ENCODE assay signal across 19 cellular contexts in genomic region chr3:35723480-35724097, GRCh38.
"Had no signal": no experiment of that assay in that cellular context is flagged by ENCODE, and none has a peak within 500 bp of the region (broad histone marks: within the 10 kb centered on the region; RNA-seq: fewer than 3 reads in every experiment).

No MANE protein-coding gene starts in this region.

- H3K27me3 ChIP-seq: heart left ventricle, neutrophil, right atrium auricular region, sigmoid colon, stomach, transverse colon had no signal

- H3K27ac ChIP-seq: heart left ventricle, neutrophil, psoas muscle, right atrium auricular region, sigmoid colon, stomach, thoracic aorta, transverse colon had no signal

- ATAC-seq: esophagus mucosa, heart left ventricle had no signal

- H3K36me3 Mint-ChIP-seq: memory B cell, mesothelial cell of epicardium had no signal

- H3K4me1 Mint-ChIP-seq: memory B cell had no signal

- H3K27me3 Mint-ChIP-seq: memory B cell had no signal

- H3K4me3 Mint-ChIP-seq: memory B cell, mesothelial cell of epicardium, nephron had no signal

- H3K36me3 ChIP-seq: heart left ventricle, neutrophil, right atrium auricular region, sigmoid colon, stomach, thoracic aorta, transverse colon had no signal

- H3K27ac Mint-ChIP-seq: memory B cell, nephron had no signal

- H3K9me3 ChIP-seq: heart left ventricle, neutrophil, psoas muscle, right atrium auricular region, sigmoid colon, stomach, thoracic aorta, transverse colon had no signal

- H3K4me1 ChIP-seq: heart left ventricle, right atrium auricular region, sigmoid colon, stomach, transverse colon had no signal

- DNase-seq: effector memory CD4-positive, alpha-beta T cell; heart left ventricle; hypothalamus; kidney glomerular epithelial cell; psoas muscle; sigmoid colon; small intestine; stimulated activated CD4-positive, alpha-beta T cell treated with anti-CD3 and anti-CD28 coated beads, Interleukin-12 subunit alpha, Interleukin-12 subunit beta, amount 100 ng/mL, for 4 hours; stimulated activated naive CD4-positive, alpha-beta T cell; stomach; substantia nigra; transverse colon had no signal

- H3K9me3 Mint-ChIP-seq: memory B cell, mesothelial cell of epicardium, nephron had no signal

- H3K4me3 ChIP-seq: heart left ventricle, psoas muscle, right atrium auricular region, sigmoid colon, stomach, thoracic aorta, transverse colon had no signal
